12 cellular contexts compared by ENCODE assay signal in the genomic region with DNA sequence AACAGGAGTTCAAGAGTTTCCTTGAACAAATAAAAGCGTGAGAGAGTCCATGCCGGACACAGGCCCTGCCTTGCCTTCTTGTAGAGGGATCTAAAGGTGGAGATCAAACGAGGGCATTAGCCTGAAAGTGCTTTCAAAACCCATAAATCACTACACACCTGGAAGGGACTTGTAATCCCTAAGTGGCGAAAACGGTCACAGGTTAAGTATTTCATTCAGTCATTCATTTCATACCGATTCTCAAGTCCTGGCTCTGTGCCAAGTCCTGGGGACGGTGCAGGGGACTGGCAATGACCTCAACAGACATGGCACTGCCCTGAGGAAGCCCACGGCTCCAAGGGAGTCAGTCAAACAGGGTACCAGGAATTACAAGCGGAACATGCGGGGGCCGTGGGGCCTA. TPM values are rescaled to one million over a fixed set of nuclear protein-coding genes. Genes with fewer than 3 reads are reported as not detected.
DNase-seq lines count a peak whose midpoint lies in the region; ATAC-seq and TF ChIP-seq lines count a peak whose summit lies in the region.
"Had no signal": no experiment of that assay in that cellular context is flagged by ENCODE, and none has a peak within 500 bp of the region (broad histone marks: within the 10 kb centered on the region; RNA-seq: fewer than 3 reads in every experiment).

No MANE protein-coding gene starts in this region.

- H3K9me3 Mint-ChIP-seq in neural progenitor cell: no peaks in the 10 kb centered on the region
- H3K9me3 Mint-ChIP-seq in natural killer cell treated with Interleukin-12 subunit alpha and Interleukin-12 subunit beta and Interleukin-15 and Interleukin-18, amount 100 ng/mL, for 72 hours: no peaks in the 10 kb centered on the region
- H3K9me3 Mint-ChIP-seq: CD8-positive, alpha-beta T cell; GM23338 had no signal

- H3K4me1 Mint-ChIP-seq in neural progenitor cell: peaks cover 49% of the 10 kb centered on the region
- H3K4me1 Mint-ChIP-seq in natural killer cell treated with Interleukin-12 subunit alpha and Interleukin-12 subunit beta and Interleukin-15 and Interleukin-18, amount 100 ng/mL, for 72 hours (ENCODE audit: low read depth in 2 of 2): no peaks in the 10 kb centered on the region

- H3K9ac ChIP-seq in neural progenitor cell: no peak overlapping the region

- H3K36me3 Mint-ChIP-seq in neural progenitor cell: no peaks in the 10 kb centered on the region
- no peaks in the 10 kb centered on the region for H3K36me3 Mint-ChIP-seq in natural killer cell treated with Interleukin-12 subunit alpha and Interleukin-12 subunit beta and Interleukin-15 and Interleukin-18, amount 100 ng/mL, for 72 hours
- H3K36me3 Mint-ChIP-seq: CD8-positive, alpha-beta T cell had no signal

- peak overlapping the region; percentile 81 for H3K27ac Mint-ChIP-seq in neural progenitor cell
- H3K27ac Mint-ChIP-seq in natural killer cell treated with Interleukin-12 subunit alpha and Interleukin-12 subunit beta and Interleukin-15 and Interleukin-18, amount 100 ng/mL, for 72 hours: no peak overlapping the region
- H3K27ac Mint-ChIP-seq: CD8-positive, alpha-beta T cell; GM23338 had no signal

- POLR2A ChIA-PET in HEK293 (lab: Yijun Ruan, JAX): no interaction called here

- CTCF ChIA-PET in HEK293 (lab: Yijun Ruan, JAX): no interaction called here

- TF ChIP-seq CTCF in HEK293 (tag by site-specific recombination; IDR thresholded peaks at IDR 0.05): no peak
- no peak for TF ChIP-seq CTCF in fibroblast of the aortic adventitia (IDR thresholded peaks at IDR 0.05; ENCODE audit: insufficient read depth, low read length)
- TF ChIP-seq CTCF in neural progenitor cell (IDR thresholded peaks at IDR 0.05): no peak

- DNase-seq in NCI-H69 (lab: John Stamatoyannopoulos, UW) (peak; percentile 40), fibroblast of the aortic adventitia (ENCODE audit: low read depth) (peak; percentile 2), neural progenitor cell (ENCODE audit: low spot score) (no peak), left colon (no peak)
- DNase-seq in natural killer cell treated with Interleukin-12 subunit alpha and Interleukin-12 subunit beta and Interleukin-15 and Interleukin-18, amount 100 ng/mL, for 72 hours (ENCODE audit: low spot score): no peak
- DNase-seq: CD8-positive, alpha-beta T cell; Karpas-422; NCI-H82; SIG-M5 had no signal

- no peaks in the 10 kb centered on the region for H3K79me2 ChIP-seq in neural progenitor cell (ENCODE audit: low read depth)

- intact Hi-C loops in left colon (cut with DNase I, micrococcal nuclease): no loop called here

- H3F3A ChIP-seq in neural progenitor cell (ENCODE audit: low read depth): peaks cover 7% of the 10 kb centered on the region

- no peaks in the 10 kb centered on the region for H4K20me1 ChIP-seq in neural progenitor cell (ENCODE audit: low read depth)

- H3K4me3 ChIP-seq in HEK293 (ENCODE audit: low read depth, low read length) (no peak overlapping the region), fibroblast of the aortic adventitia (ENCODE audit: low read depth, low read length) (no peak overlapping the region), neural progenitor cell (no peak overlapping the region)
- H3K4me3 ChIP-seq: GM23338 had no signal

- no peaks in the 10 kb centered on the region for H3K9me3 ChIP-seq in HEK293 (ENCODE audit: control insufficient read depth, insufficient read depth, low read depth, low read length)
- no peaks in the 10 kb centered on the region for H3K9me3 ChIP-seq in neural progenitor cell (ENCODE audit: low read depth)

- H3K27me3 ChIP-seq in neural progenitor cell: no peaks in the 10 kb centered on the region

- H3K4me1 ChIP-seq in HEK293 (ENCODE audit: control insufficient read depth, insufficient read depth, low read length) (no peaks in the 10 kb centered on the region), neural progenitor cell (peaks cover 34% of the 10 kb centered on the region)

- H3K27me3 Mint-ChIP-seq in neural progenitor cell (ENCODE audit: insufficient read depth, low read depth): peaks cover 14% of the 10 kb centered on the region
- H3K27me3 Mint-ChIP-seq in natural killer cell treated with Interleukin-12 subunit alpha and Interleukin-12 subunit beta and Interleukin-15 and Interleukin-18, amount 100 ng/mL, for 72 hours: peaks cover 0 to 6% of the 10 kb centered on the region in 2 donors

- no peak overlapping the region for H3K27ac ChIP-seq in HEK293 (ENCODE audit: extremely low read depth, low read depth, low read length)
- H3K27ac ChIP-seq in neural progenitor cell: no peak overlapping the region

- H3K36me3 ChIP-seq in HEK293 (ENCODE audit: control insufficient read depth in 2 of 2, insufficient read depth in 1 of 2, low read length in 2 of 2) (no peaks in the 10 kb centered on the region), neural progenitor cell (no peaks in the 10 kb centered on the region)

- H3K4me2 ChIP-seq in neural progenitor cell: no peak overlapping the region
- H3K4me2 ChIP-seq: GM23338 had no signal

- ATAC-seq in left colon (no peak), HG02759 (IDR thresholded peaks at IDR 0.05; ENCODE audit: unreplicated experiment) (no peak)
- no peak for ATAC-seq in natural killer cell treated with Interleukin-12 subunit alpha and Interleukin-12 subunit beta and Interleukin-15 and Interleukin-18, amount 100 ng/mL, for 72 hours
- ATAC-seq: CD8-positive, alpha-beta T cell; GM23338 had no signal

- H2AFZ ChIP-seq in neural progenitor cell (replicated peaks): no peak overlapping the region
- H2AFZ ChIP-seq: GM23338 had no signal

- H3K4me3 Mint-ChIP-seq in neural progenitor cell: no peak overlapping the region
- no peak overlapping the region for H3K4me3 Mint-ChIP-seq in natural killer cell treated with Interleukin-12 subunit alpha and Interleukin-12 subunit beta and Interleukin-15 and Interleukin-18, amount 100 ng/mL, for 72 hours
- H3K4me3 Mint-ChIP-seq: CD8-positive, alpha-beta T cell; GM23338 had no signal

TF ChIP-seq in HEK293, 187 proteins besides CTCF, POLR2A, EP300 and RAD21:
- TF ChIP-seq ZNF596 (tag by site-specific recombination; IDR thresholded peaks at IDR 0.05) (no peak), ZNF544 (tag by site-specific recombination; IDR thresholded peaks at IDR 0.05) (peak; percentile 88), ZNF184 (tag by site-specific recombination; IDR thresholded peaks at IDR 0.05) (peak; percentile 53; the same call in 1 of the 2 replicates), SP7 (tag by site-specific recombination; IDR thresholded peaks at IDR 0.05) (peak; percentile 22; the same call in 1 of the 2 replicates), ZNF624 (tag by site-specific recombination; IDR thresholded peaks at IDR 0.05) (0 out of 2 replicates have a peak, but pooled peaks have one; percentile 73), ZNF19 (tag by site-specific recombination; IDR thresholded peaks at IDR 0.05; ENCODE audit: low read depth) (no peak), KLF10 (tag by site-specific recombination; IDR thresholded peaks at IDR 0.05) (peak; percentile 50; the same call in 1 of the 2 replicates)
- TF ChIP-seq, protein P1, sequence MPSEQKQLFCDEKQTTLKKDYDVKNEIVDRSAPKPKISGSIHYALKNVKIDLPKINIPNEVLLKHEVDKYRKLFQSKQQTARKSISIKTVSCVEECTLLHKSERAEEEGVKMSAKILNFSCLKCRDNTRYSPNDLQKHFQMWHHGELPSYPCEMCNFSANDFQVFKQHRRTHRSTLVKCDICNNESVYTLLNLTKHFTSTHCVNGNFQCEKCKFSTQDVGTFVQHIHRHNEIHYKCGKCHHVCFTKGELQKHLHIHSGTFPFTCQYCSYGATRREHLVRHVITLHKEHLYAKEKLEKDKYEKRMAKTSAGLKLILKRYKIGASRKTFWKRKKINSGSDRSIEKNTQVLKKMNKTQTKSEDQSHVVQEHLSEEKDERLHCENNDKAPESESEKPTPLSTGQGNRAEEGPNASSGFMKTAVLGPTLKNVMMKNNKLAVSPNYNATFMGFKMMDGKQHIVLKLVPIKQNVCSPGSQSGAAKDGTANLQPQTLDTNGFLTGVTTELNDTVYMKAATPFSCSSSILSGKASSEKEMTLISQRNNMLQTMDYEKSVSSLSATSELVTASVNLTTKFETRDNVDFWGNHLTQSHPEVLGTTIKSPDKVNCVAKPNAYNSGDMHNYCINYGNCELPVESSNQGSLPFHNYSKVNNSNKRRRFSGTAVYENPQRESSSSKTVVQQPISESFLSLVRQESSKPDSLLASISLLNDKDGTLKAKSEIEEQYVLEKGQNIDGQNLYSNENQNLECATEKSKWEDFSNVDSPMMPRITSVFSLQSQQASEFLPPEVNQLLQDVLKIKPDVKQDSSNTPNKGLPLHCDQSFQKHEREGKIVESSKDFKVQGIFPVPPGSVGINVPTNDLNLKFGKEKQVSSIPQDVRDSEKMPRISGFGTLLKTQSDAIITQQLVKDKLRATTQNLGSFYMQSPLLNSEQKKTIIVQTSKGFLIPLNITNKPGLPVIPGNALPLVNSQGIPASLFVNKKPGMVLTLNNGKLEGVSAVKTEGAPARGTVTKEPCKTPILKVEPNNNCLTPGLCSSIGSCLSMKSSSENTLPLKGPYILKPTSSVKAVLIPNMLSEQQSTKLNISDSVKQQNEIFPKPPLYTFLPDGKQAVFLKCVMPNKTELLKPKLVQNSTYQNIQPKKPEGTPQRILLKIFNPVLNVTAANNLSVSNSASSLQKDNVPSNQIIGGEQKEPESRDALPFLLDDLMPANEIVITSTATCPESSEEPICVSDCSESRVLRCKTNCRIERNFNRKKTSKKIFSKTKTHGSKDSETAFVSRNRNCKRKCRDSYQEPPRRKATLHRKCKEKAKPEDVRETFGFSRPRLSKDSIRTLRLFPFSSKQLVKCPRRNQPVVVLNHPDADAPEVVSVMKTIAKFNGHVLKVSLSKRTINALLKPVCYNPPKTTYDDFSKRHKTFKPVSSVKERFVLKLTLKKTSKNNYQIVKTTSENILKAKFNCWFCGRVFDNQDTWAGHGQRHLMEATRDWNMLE (tag by site-specific recombination; conservative IDR thresholded peaks at IDR 0.05; ENCODE audit: low read depth): no peak

RNA-seq across cellular contexts. Expression of a gene that starts 26.6 kb away (rescaled TPM):
- total RNA-seq in fibroblast of the aortic adventitia (ENCODE audit: low replicate concordance): 0.18 and 0.33 TPM in 2 replicates
- 0.82 and 1.1 TPM in 2 replicates for total RNA-seq in neural progenitor cell (ENCODE audit: low replicate concordance)
- total RNA-seq in left colon: under 1 TPM in 1 of 2 donors, not detected in 1; 0.20 TPM
- under 1 TPM in 1 of 2 donors, not detected in 1; 0.40 TPM for total RNA-seq in natural killer cell treated with Interleukin-12 subunit alpha and Interleukin-12 subunit beta and Interleukin-15 and Interleukin-18, amount 100 ng/mL, for 72 hours
- total RNA-seq: CD8-positive, alpha-beta T cell had no signal

Comparison
In these comparisons a context has a peak if more than half of its experiments do, and no peak if none do; other contexts are left out.
1. DNase-seq: peak in NCI-H69 (single experiment) and fibroblast of the aortic adventitia (single experiment); none in neural progenitor cell (single experiment), left colon (0 of 2) and natural killer cell treated with Interleukin-12 subunit alpha and Interleukin-12 subunit beta and Interleukin-15 and Interleukin-18, amount 100 ng/mL, for 72 hours (single experiment).